ENCODE assay signal across 1 cellular context in genomic region chr12:106773945-106774807, GRCh38.
A peak's percentile ranks its signal among the peaks of the same experiment; 100 is the strongest.
TF ChIP-seq lines count a peak whose summit lies in the region.

A gene with protein sequence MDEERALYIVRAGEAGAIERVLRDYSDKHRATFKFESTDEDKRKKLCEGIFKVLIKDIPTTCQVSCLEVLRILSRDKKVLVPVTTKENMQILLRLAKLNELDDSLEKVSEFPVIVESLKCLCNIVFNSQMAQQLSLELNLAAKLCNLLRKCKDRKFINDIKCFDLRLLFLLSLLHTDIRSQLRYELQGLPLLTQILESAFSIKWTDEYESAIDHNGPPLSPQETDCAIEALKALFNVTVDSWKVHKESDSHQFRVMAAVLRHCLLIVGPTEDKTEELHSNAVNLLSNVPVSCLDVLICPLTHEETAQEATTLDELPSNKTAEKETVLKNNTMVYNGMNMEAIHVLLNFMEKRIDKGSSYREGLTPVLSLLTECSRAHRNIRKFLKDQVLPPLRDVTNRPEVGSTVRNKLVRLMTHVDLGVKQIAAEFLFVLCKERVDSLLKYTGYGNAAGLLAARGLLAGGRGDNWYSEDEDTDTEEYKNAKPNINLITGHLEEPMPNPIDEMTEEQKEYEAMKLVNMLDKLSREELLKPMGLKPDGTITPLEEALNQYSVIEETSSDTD (plus strand): TSS chr12:106774682. CDS start chr12:106774746, 64 bp downstream.

TF ChIP-seq in HepG2, 621 proteins besides CTCF, POLR2A, EP300 and RAD21 (continued from another document and continues in another):
- TF ChIP-seq, protein P1, sequence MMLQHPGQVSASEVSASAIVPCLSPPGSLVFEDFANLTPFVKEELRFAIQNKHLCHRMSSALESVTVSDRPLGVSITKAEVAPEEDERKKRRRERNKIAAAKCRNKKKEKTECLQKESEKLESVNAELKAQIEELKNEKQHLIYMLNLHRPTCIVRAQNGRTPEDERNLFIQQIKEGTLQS (CRISPR knock-in tag; IDR thresholded peaks at IDR 0.05): peak; percentile 23; the same call in 1 of the 2 replicates
- TF ChIP-seq ZBTB4 (CRISPR knock-in tag; IDR thresholded peaks at IDR 0.05; ENCODE audit: borderline replicate concordance): no peak
- TF ChIP-seq KAT8 (CRISPR knock-in tag; IDR thresholded peaks at IDR 0.05): peak; percentile 90
- TF ChIP-seq ZNF772 (CRISPR knock-in tag; IDR thresholded peaks at IDR 0.05): peak; percentile 21; the same call in 1 of the 2 replicates
- no peak for TF ChIP-seq NFRKB (IDR thresholded peaks at IDR 0.05)
- TF ChIP-seq ZNF496 (CRISPR knock-in tag; IDR thresholded peaks at IDR 0.05; ENCODE audit: insufficient replicate concordance): no peak
- no peak for TF ChIP-seq BRCA1 (CRISPR knock-in tag; IDR thresholded peaks at IDR 0.05)
- TF ChIP-seq ZNF550 (CRISPR knock-in tag; IDR thresholded peaks at IDR 0.05; ENCODE audit: borderline replicate concordance): no peak
- TF ChIP-seq BCLAF1 (IDR thresholded peaks at IDR 0.05): no peak
- peak; percentile 3; the same call in 1 of the 2 replicates for TF ChIP-seq ZNF256 (CRISPR knock-in tag; conservative IDR thresholded peaks at IDR 0.05)
- TF ChIP-seq RFX3 (CRISPR knock-in tag; IDR thresholded peaks at IDR 0.05): peak; percentile 58; the same call in 1 of the 2 replicates
- no peak for TF ChIP-seq ZNF383 (CRISPR knock-in tag; IDR thresholded peaks at IDR 0.05; ENCODE audit: borderline replicate concordance)
- 0 out of 2 replicates have a peak, but pooled peaks have one; percentile 54 for TF ChIP-seq ZNF33B (CRISPR knock-in tag; IDR thresholded peaks at IDR 0.05)
- peak; percentile 73 for TF ChIP-seq GABPA (IDR thresholded peaks at IDR 0.05; ENCODE audit: low read depth, low read length)
- peak; percentile 95 for TF ChIP-seq GABPA (CRISPR knock-in tag; IDR thresholded peaks at IDR 0.05; ENCODE audit: low read depth)
- peak; percentile 42 for TF ChIP-seq AGO2 (optimal IDR thresholded peaks at IDR 0.05; ENCODE audit: low read depth, low read length)
- TF ChIP-seq SNRNP70 (IDR thresholded peaks at IDR 0.05; ENCODE audit: low read depth, low read length): no peak
- peak; percentile 88; the same call in 1 of the 2 replicates for TF ChIP-seq ZC3H13 (CRISPR knock-in tag; IDR thresholded peaks at IDR 0.05)
- TF ChIP-seq HDAC1 (CRISPR knock-in tag; IDR thresholded peaks at IDR 0.05): no peak; the same call in 1 of the 2 replicates
- no peak for TF ChIP-seq ZNF773 (CRISPR knock-in tag; IDR thresholded peaks at IDR 0.05; ENCODE audit: borderline replicate concordance)
- TF ChIP-seq HNF4G (IDR thresholded peaks at IDR 0.05; ENCODE audit: borderline replicate concordance, low read depth, low read length): no peak
- TF ChIP-seq HNF4G (CRISPR knock-in tag; IDR thresholded peaks at IDR 0.05; ENCODE audit: borderline replicate concordance, low read depth): no peak
- peak; percentile 64; the same call in 1 of the 2 replicates for TF ChIP-seq ELF3 (CRISPR knock-in tag; IDR thresholded peaks at IDR 0.05)
- TF ChIP-seq ZBTB8A (CRISPR knock-in tag; IDR thresholded peaks at IDR 0.05; ENCODE audit: borderline replicate concordance, low read depth): no peak
- no peak for TF ChIP-seq HNRNPLL (IDR thresholded peaks at IDR 0.05; ENCODE audit: low read depth, low read length, poor library complexity, severe bottlenecking)
- peak; percentile 97 for TF ChIP-seq SUZ12 (IDR thresholded peaks at IDR 0.05; ENCODE audit: low read depth, low read length)
- TF ChIP-seq, protein P2, sequence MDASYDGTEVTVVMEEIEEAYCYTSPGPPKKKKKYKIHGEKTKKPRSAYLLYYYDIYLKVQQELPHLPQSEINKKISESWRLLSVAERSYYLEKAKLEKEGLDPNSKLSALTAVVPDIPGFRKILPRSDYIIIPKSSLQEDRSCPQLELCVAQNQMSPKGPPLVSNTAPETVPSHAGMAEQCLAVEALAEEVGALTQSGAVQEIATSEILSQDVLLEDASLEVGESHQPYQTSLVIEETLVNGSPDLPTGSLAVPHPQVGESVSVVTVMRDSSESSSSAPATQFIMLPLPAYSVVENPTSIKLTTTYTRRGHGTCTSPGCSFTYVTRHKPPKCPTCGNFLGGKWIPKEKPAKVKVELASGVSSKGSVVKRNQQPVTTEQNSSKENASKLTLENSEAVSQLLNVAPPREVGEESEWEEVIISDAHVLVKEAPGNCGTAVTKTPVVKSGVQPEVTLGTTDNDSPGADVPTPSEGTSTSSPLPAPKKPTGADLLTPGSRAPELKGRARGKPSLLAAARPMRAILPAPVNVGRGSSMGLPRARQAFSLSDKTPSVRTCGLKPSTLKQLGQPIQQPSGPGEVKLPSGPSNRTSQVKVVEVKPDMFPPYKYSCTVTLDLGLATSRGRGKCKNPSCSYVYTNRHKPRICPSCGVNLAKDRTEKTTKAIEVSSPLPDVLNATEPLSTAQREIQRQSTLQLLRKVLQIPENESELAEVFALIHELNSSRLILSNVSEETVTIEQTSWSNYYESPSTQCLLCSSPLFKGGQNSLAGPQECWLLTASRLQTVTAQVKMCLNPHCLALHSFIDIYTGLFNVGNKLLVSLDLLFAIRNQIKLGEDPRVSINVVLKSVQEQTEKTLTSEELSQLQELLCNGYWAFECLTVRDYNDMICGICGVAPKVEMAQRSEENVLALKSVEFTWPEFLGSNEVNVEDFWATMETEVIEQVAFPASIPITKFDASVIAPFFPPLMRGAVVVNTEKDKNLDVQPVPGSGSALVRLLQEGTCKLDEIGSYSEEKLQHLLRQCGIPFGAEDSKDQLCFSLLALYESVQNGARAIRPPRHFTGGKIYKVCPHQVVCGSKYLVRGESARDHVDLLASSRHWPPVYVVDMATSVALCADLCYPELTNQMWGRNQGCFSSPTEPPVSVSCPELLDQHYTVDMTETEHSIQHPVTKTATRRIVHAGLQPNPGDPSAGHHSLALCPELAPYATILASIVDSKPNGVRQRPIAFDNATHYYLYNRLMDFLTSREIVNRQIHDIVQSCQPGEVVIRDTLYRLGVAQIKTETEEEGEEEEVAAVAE (CRISPR knock-in tag; IDR thresholded peaks at IDR 0.05; ENCODE audit: borderline replicate concordance): peak; percentile 74
- no peak; the same call in 1 of the 2 replicates for TF ChIP-seq POGZ (CRISPR knock-in tag; IDR thresholded peaks at IDR 0.05)
- TF ChIP-seq ZNF180 (CRISPR knock-in tag; IDR thresholded peaks at IDR 0.05; ENCODE audit: borderline replicate concordance, low read depth): peak; percentile 30; the same call in 1 of the 2 replicates
- no peak for TF ChIP-seq RORA (CRISPR knock-in tag; IDR thresholded peaks at IDR 0.05)
- TF ChIP-seq TAF1 (CRISPR knock-in tag; IDR thresholded peaks at IDR 0.05): peak; percentile 65
- no peak for TF ChIP-seq KLF9 (CRISPR knock-in tag; IDR thresholded peaks at IDR 0.05; ENCODE audit: low read depth)
- no peak for TF ChIP-seq NBN (conservative IDR thresholded peaks at IDR 0.05)
- no peak for TF ChIP-seq SMAD1 (CRISPR knock-in tag; IDR thresholded peaks at IDR 0.05; ENCODE audit: borderline replicate concordance, low read depth)
- TF ChIP-seq ZNF44 (CRISPR knock-in tag; IDR thresholded peaks at IDR 0.05): no peak
- no peak for TF ChIP-seq KIAA2018 (CRISPR knock-in tag; IDR thresholded peaks at IDR 0.05; ENCODE audit: borderline replicate concordance)
- peak; percentile 49; the same call in 1 of the 2 replicates for TF ChIP-seq RFXAP (CRISPR knock-in tag; IDR thresholded peaks at IDR 0.05; ENCODE audit: borderline replicate concordance)
- TF ChIP-seq SSRP1 (CRISPR knock-in tag; IDR thresholded peaks at IDR 0.05): no peak
- TF ChIP-seq HHEX (CRISPR knock-in tag; IDR thresholded peaks at IDR 0.05): peak; percentile 41; the same call in 1 of the 2 replicates
- TF ChIP-seq SMAD9 (CRISPR knock-in tag; IDR thresholded peaks at IDR 0.05): no peak
- TF ChIP-seq CBFB (CRISPR knock-in tag; IDR thresholded peaks at IDR 0.05): peak; percentile 27; the same call in 1 of the 2 replicates
- TF ChIP-seq ZNF788 (CRISPR knock-in tag; IDR thresholded peaks at IDR 0.05; ENCODE audit: borderline replicate concordance): peak; percentile 37
- peak; percentile 56 for TF ChIP-seq PHF21A (CRISPR knock-in tag; IDR thresholded peaks at IDR 0.05)
- TF ChIP-seq ZNF850 (CRISPR knock-in tag; conservative IDR thresholded peaks at IDR 0.05): no peak
- no peak for TF ChIP-seq CENPT (CRISPR knock-in tag; IDR thresholded peaks at IDR 0.05; ENCODE audit: low read depth)
- TF ChIP-seq SAP130 (CRISPR knock-in tag; IDR thresholded peaks at IDR 0.05; ENCODE audit: low read depth): peak; percentile 84
